Comparison of ENCODE assay signal across 8 cellular contexts in genomic region chr4:169268951-169269781, GRCh38. TPM values are rescaled to one million over a fixed set of nuclear protein-coding genes. Genes with fewer than 3 reads are reported as not detected.
DNase-seq lines count a peak whose midpoint lies in the region; ATAC-seq and TF ChIP-seq lines count a peak whose summit lies in the region.

No MANE protein-coding gene starts in this region.

- WGBS in smooth muscle cell (ENCODE audit: low lambda C conversion rate), result 14% methylated on average over 14 of the region's 14 CpGs

- H4K20me1 ChIP-seq in smooth muscle cell (ENCODE audit: low read depth), result peaks cover 36% of the 10 kb centered on the region

- no peaks in the 10 kb centered on the region for H3K36me3 Mint-ChIP-seq in activated T-cell treated with anti-CD3 and anti-CD28 coated beads, Interleukin-2, amount 50 U/mL, for 24 hours (ENCODE audit: low read depth)

- peak overlapping the region; percentile 89 for H3K4me2 ChIP-seq in smooth muscle cell

- H3K9me3 Mint-ChIP-seq in activated T-cell treated with anti-CD3 and anti-CD28 coated beads, Interleukin-2, amount 50 U/mL, for 24 hours, result no peaks in the 10 kb centered on the region

- no peaks in the 10 kb centered on the region for H3K36me3 ChIP-seq in smooth muscle cell (ENCODE audit: low read depth)

- no peak for ATAC-seq in HG03354 (IDR thresholded peaks at IDR 0.05; ENCODE audit: poor library complexity, severe bottlenecking, unreplicated experiment)

- DNase-seq in activated T-cell treated with anti-CD3 and anti-CD28 coated beads, Interleukin-2, amount 50 U/mL, for 24 hours, result no peak
- DNase-seq in activated T-cell treated with anti-CD3 and anti-CD28 coated beads for 4 hours (no peak), smooth muscle cell (lab: John Stamatoyannopoulos, UW; ENCODE audit: unreplicated experiment) (no peak), NCI-H1417 (lab: John Stamatoyannopoulos, UW) (no peak), midbrain (lab: John Stamatoyannopoulos, UW) (no peak)

- H3K4me3 ChIP-seq in iPS-11a (ENCODE audit: low read depth, low read length) (peak overlapping the region; percentile 83), smooth muscle cell (peak overlapping the region; percentile 83)

- TF ChIP-seq CTCF in VCaP (conservative IDR thresholded peaks at IDR 0.05) (no peak), smooth muscle cell (IDR thresholded peaks at IDR 0.05; ENCODE audit: borderline replicate concordance, insufficient read depth, poor library complexity, severe bottlenecking) (no peak)

- H3K27ac ChIP-seq in VCaP (peak overlapping the region; percentile 99), smooth muscle cell (ENCODE audit: low read depth) (peak overlapping the region; percentile 76)

- peaks cover 11% of the 10 kb centered on the region for H3K4me1 Mint-ChIP-seq in activated T-cell treated with anti-CD3 and anti-CD28 coated beads, Interleukin-2, amount 50 U/mL, for 24 hours (ENCODE audit: low read depth)

- H3K27ac Mint-ChIP-seq in activated T-cell treated with anti-CD3 and anti-CD28 coated beads, Interleukin-2, amount 50 U/mL, for 24 hours, result no peak overlapping the region

- H3K79me2 ChIP-seq in smooth muscle cell (ENCODE audit: low read depth), result peaks cover 47% of the 10 kb centered on the region

- peak overlapping the region; percentile 91 for H3K9ac ChIP-seq in smooth muscle cell (ENCODE audit: low read depth)

- peak overlapping the region; percentile 86 for H2AFZ ChIP-seq in smooth muscle cell (ENCODE audit: low read depth)

- no peaks in the 10 kb centered on the region for H3K9me3 ChIP-seq in smooth muscle cell (replicated peaks; ENCODE audit: low read depth)

- H3F3A ChIP-seq in smooth muscle cell (ENCODE audit: low read depth), result peaks cover 21% of the 10 kb centered on the region

- no peaks in the 10 kb centered on the region for H3K27me3 ChIP-seq in smooth muscle cell (ENCODE audit: low read depth)

- peaks cover 25% of the 10 kb centered on the region for H3K4me1 ChIP-seq in smooth muscle cell (ENCODE audit: low read depth)

- peaks cover 77% of the 10 kb centered on the region for H3K27me3 Mint-ChIP-seq in activated T-cell treated with anti-CD3 and anti-CD28 coated beads, Interleukin-2, amount 50 U/mL, for 24 hours

- H3K4me3 Mint-ChIP-seq in activated T-cell treated with anti-CD3 and anti-CD28 coated beads, Interleukin-2, amount 50 U/mL, for 24 hours, result peak overlapping the region; percentile 78

RNA-seq across cellular contexts. Expression of gene SH3RF1, which starts 1.6 kb away (rescaled TPM):
- total RNA-seq in smooth muscle cell, result 5.2 and 10.2 TPM in 2 replicates
- 9.4 and 17.9 TPM in 2 replicates for polyA plus RNA-seq in smooth muscle cell
